ENCODE assay signal across 15 cellular contexts in the genomic region with DNA sequence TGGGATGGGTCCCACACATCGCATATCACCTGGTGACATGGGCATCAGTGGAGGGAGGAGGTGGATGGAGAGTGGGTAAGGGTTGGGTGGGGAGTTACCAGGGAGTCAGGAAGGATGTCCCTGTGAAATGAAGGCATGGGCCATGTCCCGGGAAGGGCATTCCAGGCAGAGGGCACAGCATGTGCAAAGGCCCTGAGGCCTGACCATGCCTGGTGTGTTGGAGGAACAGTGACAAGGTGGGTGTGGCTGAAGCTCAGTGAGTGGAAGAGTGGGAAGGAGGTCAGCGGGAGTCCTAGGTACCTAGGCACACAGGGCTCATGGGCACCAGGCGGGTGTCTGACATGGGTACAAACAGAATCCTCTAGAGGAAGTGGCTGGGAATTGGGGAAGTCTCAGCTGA. TPM values are rescaled to one million over a fixed set of nuclear protein-coding genes. Genes with fewer than 3 reads are reported as not detected.
DNase-seq lines count a peak whose midpoint lies in the region; ATAC-seq, FAIRE-seq and TF ChIP-seq lines count a peak whose summit lies in the region.
"Had no signal": no experiment of that assay in that cellular context is flagged by ENCODE, and none has a peak within 500 bp of the region (broad histone marks: within the 10 kb centered on the region; RNA-seq: fewer than 3 reads in every experiment).

No MANE protein-coding gene starts in this region.

- H3K9me3 ChIP-seq in kidney (ENCODE audit: control insufficient read depth in 1 of 2, low read length in 2 of 2) (no peaks in the 10 kb centered on the region), WERI-Rb-1 (ENCODE audit: severe bottlenecking) (peaks cover 9% of the 10 kb centered on the region)
- H3K9me3 ChIP-seq: HAP-1 had no signal

- H3K4me3 Mint-ChIP-seq in IgD-negative memory B cell: no peak overlapping the region
- H3K4me3 Mint-ChIP-seq in stimulated activated naive B cell treated with anti-CD40 and anti-IgM and Interleukin-4, amounts not matched to agents 10 μg/mL and 1 μg/mL and 100 μg/mL, for 72 hours: no peak overlapping the region
- H3K4me3 Mint-ChIP-seq: CD14-positive monocyte, HFFc6 had no signal

- no peak overlapping the region for H3K27ac ChIP-seq in kidney (ENCODE audit: low read depth in 2 of 2, low read length in 2 of 2)
- H3K27ac ChIP-seq in WERI-Rb-1: no peak overlapping the region
- H3K27ac ChIP-seq: 22Rv1 had no signal

- no peaks in the 10 kb centered on the region for H3K27me3 Mint-ChIP-seq in IgD-negative memory B cell
- no peaks in the 10 kb centered on the region for H3K27me3 Mint-ChIP-seq in stimulated activated naive B cell treated with anti-CD40 and anti-IgM and Interleukin-4, amounts not matched to agents 10 μg/mL and 1 μg/mL and 100 μg/mL, for 72 hours

- DNase-seq in Right ventricle myocardium inferior (ENCODE audit: missing footprints) (peak; percentile 58), Right ventricle myocardium superior (no peak), kidney (peak; percentile 42), WERI-Rb-1 (no peak), AML-193 (lab: John Stamatoyannopoulos, UW) (no peak), NOMO-1 (lab: John Stamatoyannopoulos, UW; ENCODE audit: unreplicated experiment in 2 of 2) (no peak)
- DNase-seq in stimulated activated naive B cell treated with anti-CD40 and anti-IgM and Interleukin-4, amounts not matched to agents 10 μg/mL and 1 μg/mL and 100 μg/mL, for 72 hours: no peak
- DNase-seq: DMS53, GF-D8, HFFc6 had no signal

- no peak for TF ChIP-seq CTCF in kidney (IDR thresholded peaks at IDR 0.05; ENCODE audit: borderline replicate concordance, extremely low read depth, insufficient read depth)
- no peak for TF ChIP-seq CTCF in WERI-Rb-1 (IDR thresholded peaks at IDR 0.05; ENCODE audit: low read depth, low read length)

- H3K36me3 ChIP-seq in kidney (ENCODE audit: control insufficient read depth in 1 of 2, insufficient read depth in 2 of 2, low read length in 2 of 2) (no peaks in the 10 kb centered on the region), WERI-Rb-1 (no peaks in the 10 kb centered on the region)
- H3K36me3 ChIP-seq: HAP-1 had no signal

- no peaks in the 10 kb centered on the region for H3K4me1 ChIP-seq in kidney (ENCODE audit: control insufficient read depth in 1 of 2, insufficient read depth in 1 of 2, low read depth in 1 of 2, low read length in 2 of 2)
- H3K4me1 ChIP-seq: HAP-1 had no signal

- ATAC-seq in Right ventricle myocardium inferior (no peak), Right ventricle myocardium superior (ENCODE audit: poor library complexity) (no peak)
- ATAC-seq in stimulated activated naive B cell treated with anti-CD40 and anti-IgM and Interleukin-4, amounts not matched to agents 10 μg/mL and 1 μg/mL and 100 μg/mL, for 72 hours (replicated peaks): no peak

- FAIRE-seq in kidney (lab: Jason Lieb, UNC): no peak
- FAIRE-seq: H1 had no signal

- H3K9ac ChIP-seq in kidney (ENCODE audit: low read length in 2 of 2): no peak overlapping the region

- H3K27ac Mint-ChIP-seq in IgD-negative memory B cell: peak overlapping the region in 2 of 3 donors; percentile 39 to 64
- H3K27ac Mint-ChIP-seq in stimulated activated naive B cell treated with anti-CD40 and anti-IgM and Interleukin-4, amounts not matched to agents 10 μg/mL and 1 μg/mL and 100 μg/mL, for 72 hours: peak overlapping the region; percentile 48
- H3K27ac Mint-ChIP-seq: HFFc6 had no signal

- intact Hi-C loops in Right ventricle myocardium inferior (cut with DNase I) (no loop called here), Right ventricle myocardium superior (cut with DNase I) (no loop called here), kidney (cut with DNase I) (no loop called here)

- H3K27me3 ChIP-seq in WERI-Rb-1 (ENCODE audit: insufficient read depth, low read depth, severe bottlenecking): no peaks in the 10 kb centered on the region

- no peaks in the 10 kb centered on the region for H3K9me3 Mint-ChIP-seq in IgD-negative memory B cell
- H3K9me3 Mint-ChIP-seq in stimulated activated naive B cell treated with anti-CD40 and anti-IgM and Interleukin-4, amounts not matched to agents 10 μg/mL and 1 μg/mL and 100 μg/mL, for 72 hours: no peaks in the 10 kb centered on the region
- H3K9me3 Mint-ChIP-seq: HFFc6 had no signal

- peaks cover 11 to 16% (median 11%) of the 10 kb centered on the region in 3 donors for H3K4me1 Mint-ChIP-seq in IgD-negative memory B cell
- peaks cover 50 to 65% of the 10 kb centered on the region in 2 donors for H3K4me1 Mint-ChIP-seq in stimulated activated naive B cell treated with anti-CD40 and anti-IgM and Interleukin-4, amounts not matched to agents 10 μg/mL and 1 μg/mL and 100 μg/mL, for 72 hours

- peaks cover 6% of the 10 kb centered on the region for H3K36me3 Mint-ChIP-seq in IgD-negative memory B cell
- H3K36me3 Mint-ChIP-seq in stimulated activated naive B cell treated with anti-CD40 and anti-IgM and Interleukin-4, amounts not matched to agents 10 μg/mL and 1 μg/mL and 100 μg/mL, for 72 hours: peaks cover 72 to 78% of the 10 kb centered on the region in 2 donors
- H3K36me3 Mint-ChIP-seq: CD14-positive monocyte had no signal

- H3K4me3 ChIP-seq in kidney (ENCODE audit: low read length in 2 of 2) (no peak overlapping the region), WERI-Rb-1 (ENCODE audit: low read depth, low read length) (no peak overlapping the region)
- H3K4me3 ChIP-seq: HAP-1 had no signal

RNA-seq across cellular contexts. Expression of gene COLGALT1, which starts 11.0 kb away (rescaled TPM):
- total RNA-seq in Right ventricle myocardium inferior (35.5 TPM), Right ventricle myocardium superior (29.9 TPM), kidney (66.2 TPM)
- polyA plus RNA-seq in IgD-negative memory B cell (11.5 TPM), kidney (ENCODE audit: insufficient read depth, low read depth, low replicate concordance) (23.6 TPM)

RNA-seq across cellular contexts. Expression of gene PGLS, which starts 33.0 kb away (rescaled TPM):
- total RNA-seq in Right ventricle myocardium inferior (20.8 TPM), Right ventricle myocardium superior (19.6 TPM), kidney (75.5 TPM)
- polyA plus RNA-seq in IgD-negative memory B cell (106 TPM), kidney (ENCODE audit: insufficient read depth, low read depth, low replicate concordance) (105 TPM)

Comparison
In these comparisons a context has a peak if more than half of its experiments do, and no peak if none do; other contexts are left out.
1. DNase-seq: peak in Right ventricle myocardium inferior (single experiment) and kidney (single experiment); none in Right ventricle myocardium superior (single experiment), stimulated activated naive B cell treated with anti-CD40 and anti-IgM and Interleukin-4, amounts not matched to agents 10 μg/mL and 1 μg/mL and 100 μg/mL, for 72 hours (single experiment), WERI-Rb-1 (single experiment), AML-193 (0 of 2) and NOMO-1 (0 of 2).